7 cellular contexts compared by ENCODE assay signal in the genomic region with DNA sequence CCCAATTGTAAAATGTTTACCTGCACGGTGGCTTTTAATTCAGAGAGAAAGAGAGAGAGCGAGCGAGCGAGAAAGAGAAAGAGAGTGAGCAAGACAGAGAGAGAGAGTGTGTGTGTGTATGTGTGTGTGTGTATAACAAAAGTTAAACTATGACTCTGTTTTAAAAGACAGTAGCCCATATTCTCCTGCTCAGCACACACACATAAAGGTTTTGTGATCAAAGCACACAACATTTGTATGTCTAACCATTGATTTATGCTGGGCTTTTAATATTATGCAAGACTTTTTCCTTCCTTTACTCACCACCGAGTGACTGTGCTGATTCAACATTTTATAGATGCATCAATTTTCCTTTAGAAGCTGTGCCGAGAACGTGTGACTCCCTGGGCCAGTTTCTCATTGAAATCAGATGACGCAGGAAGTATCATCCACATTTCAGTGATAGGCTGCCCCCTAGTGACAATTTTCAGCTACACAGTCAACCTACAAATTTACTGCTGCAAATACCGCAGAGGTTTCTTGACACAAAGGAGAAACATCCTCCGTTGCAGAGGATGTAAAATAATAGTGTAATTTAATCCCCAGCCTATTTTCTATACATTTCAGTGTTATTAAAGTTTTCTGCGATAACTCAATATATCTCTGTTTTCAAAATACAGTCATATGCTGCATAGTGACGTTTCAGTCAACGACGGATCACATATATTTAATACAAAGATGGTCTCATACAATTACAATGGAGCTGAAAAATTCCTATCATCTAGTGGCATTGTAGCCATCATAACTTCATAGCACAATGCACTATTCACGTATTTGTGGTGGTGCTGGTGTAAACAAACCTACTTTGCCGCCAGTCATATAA.
DNase-seq lines count a peak whose midpoint lies in the region; ATAC-seq and TF ChIP-seq lines count a peak whose summit lies in the region.

No MANE protein-coding gene starts in this region.

- peak overlapping the region; percentile 56 for H3K27ac ChIP-seq in right cardiac atrium (ENCODE audit: low read length)

- no peaks in the 10 kb centered on the region for H3K27me3 ChIP-seq in right cardiac atrium (ENCODE audit: control insufficient read depth, insufficient read depth)

- peaks cover 11 to 13% (median 11%) of the 10 kb centered on the region in 3 donors for H3K4me1 Mint-ChIP-seq in T-cell

- DNase-seq in NCI-H128 (lab: John Stamatoyannopoulos, UW; ENCODE audit: unreplicated experiment) (peak; percentile 19), T-cell (peak; percentile 15 to 75 (median 59)), amniotic stem cell (lab: John Stamatoyannopoulos, UW) (peak; percentile 69), right cardiac atrium (peak in 2 of 3 donors; percentile 46 to 52), retinal pigment epithelial cell (ENCODE audit: low read depth) (peak; percentile 65)

- H3K27me3 Mint-ChIP-seq in T-cell, result no peaks in the 10 kb centered on the region

- WGBS in right cardiac atrium, result 47% methylated on average over 16 of the region's 16 CpGs

- peak; percentile 79 for TF ChIP-seq CTCF in retinal pigment epithelial cell (conservative IDR thresholded peaks at IDR 0.05; ENCODE audit: low read depth, low read length)

- H3K4me1 ChIP-seq in right cardiac atrium (ENCODE audit: control insufficient read depth, insufficient read depth, low read length), result no peaks in the 10 kb centered on the region

- CTCF ChIA-PET in T-cell (lab: Charles Lee), result interaction anchor here (0.5 to 5.2 kb wide), 36 partner anchors 9 to 1875 kb away, joined by 3 to 37 read pairs (median 4); no protein-coding TSS in a partner anchor

- intact Hi-C loops in right cardiac atrium (cut with DNase I), result loop anchor here in 3 of 4 donors (5.0 to 10.0 kb wide), 3 partner anchors 880 to 890 kb away; no protein-coding TSS in a partner anchor

- H3K9me3 Mint-ChIP-seq in T-cell, result no peaks in the 10 kb centered on the region

- ATAC-seq in GM18498 (IDR thresholded peaks at IDR 0.05; ENCODE audit: unreplicated experiment) (peak; percentile 90), HG02763 (IDR thresholded peaks at IDR 0.05; ENCODE audit: unreplicated experiment) (peak; percentile 70), T-cell (replicated peaks in 1 of 4) (peak; percentile 80 to 96 (median 87)), right cardiac atrium (peak; percentile 82 to 90)

- no peaks in the 10 kb centered on the region for H3K9me3 ChIP-seq in right cardiac atrium (ENCODE audit: control insufficient read depth, low read length)

- no peak overlapping the region for H3K4me3 ChIP-seq in right cardiac atrium (ENCODE audit: low read length)
- H3K4me3 ChIP-seq in retinal pigment epithelial cell (ENCODE audit: low read length), result no peak overlapping the region

- no peak overlapping the region for H3K27ac Mint-ChIP-seq in T-cell

- H3K36me3 Mint-ChIP-seq in T-cell, result no peaks in the 10 kb centered on the region

- POLR2A ChIA-PET in T-cell (lab: Charles Lee), result interaction anchor here in 1 of 2 donors (0.6 kb wide), 1 partner anchor 816 kb away, joined by 18 read pairs; no protein-coding TSS in a partner anchor

- H3K4me3 Mint-ChIP-seq in T-cell, result peak overlapping the region in 1 of 3 donors; percentile 45

Comparison
In these comparisons a context has a peak if more than half of its experiments do, and no peak if none do; other contexts are left out.
1. DNase-seq: peak in every context shown above with its lines; median percentile 69 in amniotic stem cell; 65 in retinal pigment epithelial cell; 59 in T-cell; 49 in right cardiac atrium; 19 in NCI-H128.